29 cellular contexts compared by ENCODE assay signal in genomic region chr3:79810529-79810928, GRCh38. TPM values are rescaled to one million over a fixed set of nuclear protein-coding genes. Genes with fewer than 3 reads are reported as not detected.
"Had no signal": no experiment of that assay in that cellular context is flagged by ENCODE, and none has a peak within 500 bp of the region (broad histone marks: within the 10 kb centered on the region; RNA-seq: fewer than 3 reads in every experiment).

No MANE protein-coding gene starts in this region.

- H3K4me1 ChIP-seq: ascending aorta, body of pancreas had no signal

- DNase-seq: activated CD4-positive, alpha-beta T cell treated with anti-CD3 and anti-CD28 coated beads, Interleukin-2, amount 10 ng/mL, durations not matched to agents 24 days and 14 days; activated CD4-positive, alpha-beta T cell treated with anti-CD3 and anti-CD28 coated beads, Interleukin-2, amount 50 U/mL, for 4 hours; activated CD8-positive, alpha-beta T cell treated with anti-CD3 and anti-CD28 coated beads for 36 hours; activated effector memory CD4-positive, alpha-beta T cell treated with anti-CD3 and anti-CD28 coated beads, Interleukin-2, amount 50 U/mL, for 16 hours; activated naive CD4-positive, alpha-beta T cell; activated naive CD4-positive, alpha-beta T cell treated with anti-CD3 and anti-CD28 coated beads, Interleukin-2, amount 50 U/mL, for 16 hours; activated naive CD8-positive, alpha-beta T cell treated with anti-CD3 and anti-CD28 coated beads for 36 hours; activated T-cell treated with anti-CD3 and anti-CD28 coated beads, Interleukin-2, amount 50 U/mL, for 1 hour; activated T-cell treated with anti-CD3 and anti-CD28 coated beads, Interleukin-2, amount 50 U/mL, for 72 hours; amniotic stem cell; body of pancreas; Karpas-422; KBM-7; NCI-H1048; NCI-H1105 treated with DMSO at 0.1 percent for 48 hours; NCI-H1436 treated with DMSO at 0.1 percent for 48 hours; NCI-H1694 treated with DMSO at 0.1 percent for 48 hours; NCI-H2029; NCI-H345; NCI-H510A; NCI-H526; NCI-H748 treated with DMSO at 0.1 percent for 48 hours; NK-92 treated with Interleukin-12 subunit alpha and Interleukin-12 subunit beta, amount 100 ng/mL, for 24 hours; Right ventricle myocardium superior had no signal

- H3K27ac ChIP-seq: ascending aorta, body of pancreas had no signal

- H3K4me3 ChIP-seq: ascending aorta, body of pancreas had no signal

- H3K9me3 ChIP-seq: body of pancreas had no signal

- ATAC-seq: activated CD8-positive, alpha-beta T cell treated with anti-CD3 and anti-CD28 coated beads for 36 hours; activated T-cell treated with anti-CD3 and anti-CD28 coated beads, Interleukin-2, amount 50 U/mL, for 72 hours; activated T-helper 17 cell treated with anti-CD3 and anti-CD28 coated beads, Interleukin-2, amount 50 U/mL, for 72 hours; body of pancreas had no signal

- H3K36me3 ChIP-seq: ascending aorta had no signal

- H3K27me3 ChIP-seq: ascending aorta, body of pancreas had no signal

- FAIRE-seq: bronchial epithelial cell, TTC549 had no signal

RNA-seq across cellular contexts. Expression of gene ROBO1, which starts 42.7 kb away (rescaled TPM):
- total RNA-seq: activated T-helper 17 cell treated with anti-CD3 and anti-CD28 coated beads, Interleukin-2, amount 50 U/mL, for 72 hours; OCI-LY7 had no signal
